8 cellular contexts compared by ENCODE assay signal in the genomic region with DNA sequence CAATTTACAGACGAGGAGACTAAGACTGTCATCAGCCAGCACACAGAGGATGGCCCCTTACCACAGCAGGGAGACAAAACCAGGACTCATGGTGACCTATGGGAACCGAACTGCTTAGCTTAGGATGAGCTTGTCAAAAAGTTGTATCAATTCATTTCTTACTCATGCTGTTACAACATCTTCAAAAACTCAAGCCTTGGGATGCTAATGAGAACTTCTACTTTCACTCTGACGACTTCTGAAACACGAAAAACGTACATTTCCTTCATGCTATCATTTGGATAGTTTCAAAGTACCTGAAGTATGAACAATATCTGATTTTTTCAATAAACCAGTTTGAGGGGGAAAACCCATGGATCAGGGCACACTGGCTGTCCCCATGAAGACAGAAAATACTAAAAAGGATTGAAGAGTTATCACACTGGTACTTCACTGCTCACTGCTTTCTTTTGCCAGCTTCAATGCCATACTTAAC. TPM values are rescaled to one million over a fixed set of nuclear protein-coding genes. Genes with fewer than 3 reads are reported as not detected.
DNase-seq lines count a peak whose midpoint lies in the region; ATAC-seq and TF ChIP-seq lines count a peak whose summit lies in the region.

No MANE protein-coding gene starts in this region.

- no peaks in the 10 kb centered on the region for H3K27me3 ChIP-seq in left ventricle myocardium inferior (ENCODE audit: low read depth)

- H3K4me1 Mint-ChIP-seq in natural killer cell treated with Interleukin-12 subunit alpha and Interleukin-12 subunit beta and Interleukin-15 and Interleukin-18, amount 100 ng/mL, for 72 hours (ENCODE audit: low read depth in 2 of 2): peaks cover 52 to 60% of the 10 kb centered on the region in 2 donors

- peaks cover 1% of the 10 kb centered on the region for H3K9me3 Mint-ChIP-seq in natural killer cell treated with Interleukin-12 subunit alpha and Interleukin-12 subunit beta and Interleukin-15 and Interleukin-18, amount 100 ng/mL, for 72 hours

- intact Hi-C loops in left ventricle myocardium inferior (cut with micrococcal nuclease): no loop called here

- peak overlapping the region; percentile 96 for H3K27ac Mint-ChIP-seq in natural killer cell treated with Interleukin-12 subunit alpha and Interleukin-12 subunit beta and Interleukin-15 and Interleukin-18, amount 100 ng/mL, for 72 hours

- peaks cover 9% of the 10 kb centered on the region for H3K36me3 Mint-ChIP-seq in natural killer cell treated with Interleukin-12 subunit alpha and Interleukin-12 subunit beta and Interleukin-15 and Interleukin-18, amount 100 ng/mL, for 72 hours

- no peaks in the 10 kb centered on the region for H3K9me3 ChIP-seq in left ventricle myocardium inferior (replicated peaks)

- no peak overlapping the region for H3K27ac ChIP-seq in left ventricle myocardium inferior (replicated peaks)

- peaks cover 5% of the 10 kb centered on the region for H3K4me1 ChIP-seq in left ventricle myocardium inferior

- ATAC-seq in HG02840 (IDR thresholded peaks at IDR 0.05; ENCODE audit: low FRiP score, unreplicated experiment): peak; percentile 81
- peak; percentile 67 to 84 for ATAC-seq in natural killer cell treated with Interleukin-12 subunit alpha and Interleukin-12 subunit beta and Interleukin-15 and Interleukin-18, amount 100 ng/mL, for 72 hours

- H3K27me3 Mint-ChIP-seq in natural killer cell treated with Interleukin-12 subunit alpha and Interleukin-12 subunit beta and Interleukin-15 and Interleukin-18, amount 100 ng/mL, for 72 hours: no peaks in the 10 kb centered on the region

- peak overlapping the region; percentile 83 for H3K4me3 Mint-ChIP-seq in natural killer cell treated with Interleukin-12 subunit alpha and Interleukin-12 subunit beta and Interleukin-15 and Interleukin-18, amount 100 ng/mL, for 72 hours

- peak; percentile 22 for DNase-seq in GM19238 (ENCODE audit: insufficient read length, low spot score)
- DNase-seq in NOMO-1 treated with DMSO at 0.1 percent for 48 hours (lab: John Stamatoyannopoulos, UW; ENCODE audit: unreplicated experiment): peak; percentile 76
- DNase-seq in natural killer cell treated with Interleukin-12 subunit alpha and Interleukin-12 subunit beta and Interleukin-15 and Interleukin-18, amount 100 ng/mL, for 72 hours (ENCODE audit: low spot score): no peak
- DNase-seq in NCI-H82 treated with DMSO at 0.1 percent for 48 hours (lab: John Stamatoyannopoulos, UW; ENCODE audit: unreplicated experiment): no peak
- DNase-seq in central memory CD4-positive, alpha-beta T cell: no peak
- DNase-seq in left ventricle myocardium inferior: no peak
- no peak for DNase-seq in HCEC 1CT

- peaks cover 2% of the 10 kb centered on the region for H3K36me3 ChIP-seq in left ventricle myocardium inferior

- TF ChIP-seq CTCF in left ventricle myocardium inferior (IDR thresholded peaks at IDR 0.05; ENCODE audit: borderline replicate concordance): no peak

- no peak overlapping the region for H3K4me3 ChIP-seq in left ventricle myocardium inferior

RNA-seq across cellular contexts. Expression of a gene that starts 31.9 kb away (rescaled TPM):
- 10 to 100 TPM; 45.7 to 58.1 TPM for total RNA-seq in natural killer cell treated with Interleukin-12 subunit alpha and Interleukin-12 subunit beta and Interleukin-15 and Interleukin-18, amount 100 ng/mL, for 72 hours
- 16.2 TPM for total RNA-seq in left ventricle myocardium inferior

Comparison
In these comparisons a context has a peak if more than half of its experiments do, and no peak if none do; other contexts are left out.
1. DNase-seq: peak in GM19238 (single experiment) and NOMO-1 treated with DMSO at 0.1 percent for 48 hours (single experiment); none in natural killer cell treated with Interleukin-12 subunit alpha and Interleukin-12 subunit beta and Interleukin-15 and Interleukin-18, amount 100 ng/mL, for 72 hours (single experiment), NCI-H82 treated with DMSO at 0.1 percent for 48 hours (single experiment), central memory CD4-positive, alpha-beta T cell (single experiment), left ventricle myocardium inferior (single experiment) and HCEC 1CT (single experiment).